ENCODE assay signal across 7 cellular contexts in the genomic region with DNA sequence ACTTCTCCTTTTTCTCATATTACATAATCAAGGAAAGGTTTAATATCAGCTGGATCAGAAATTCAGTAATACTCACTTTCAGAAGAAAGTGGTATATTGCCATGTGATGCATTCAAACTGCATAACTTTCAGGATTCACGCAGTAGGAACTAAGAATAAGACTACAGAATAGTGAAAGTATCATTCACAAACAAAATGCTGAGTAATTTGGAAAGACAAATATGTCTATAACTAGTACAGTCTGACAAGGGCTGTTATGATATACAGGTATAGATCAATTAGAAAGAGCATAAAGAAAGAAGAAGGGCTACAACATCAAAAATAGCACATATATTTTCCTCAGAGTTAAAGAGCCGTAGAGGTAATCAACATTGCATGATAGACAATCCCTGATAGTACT.
"Had no signal": no experiment of that assay in that cellular context is flagged by ENCODE, and none has a peak within 500 bp of the region (broad histone marks: within the 10 kb centered on the region; RNA-seq: fewer than 3 reads in every experiment).

No MANE protein-coding gene starts in this region.

- DNase-seq: IMR-90, KBM-7, KG1 had no signal

- H3K4me3 ChIP-seq: K562 had no signal

- FAIRE-seq: HepG2, HTR-8/SVneo, K562 had no signal

- ATAC-seq: HepG2, K562 had no signal

- H3K27ac ChIP-seq: HL-60 had no signal
